Comparison of ENCODE assay signal across 8 cellular contexts in genomic region chr2:234496442-234496834, GRCh38. TPM values are rescaled to one million over a fixed set of nuclear protein-coding genes. Genes with fewer than 3 reads are reported as not detected.
A peak's percentile ranks its signal among the peaks of the same experiment; 100 is the strongest.
DNase-seq lines count a peak whose midpoint lies in the region; ATAC-seq and TF ChIP-seq lines count a peak whose summit lies in the region.

No MANE protein-coding gene starts in this region.

- ATAC-seq in GM19452 (IDR thresholded peaks at IDR 0.05; ENCODE audit: unreplicated experiment) (peak; percentile 49), HG03460 (IDR thresholded peaks at IDR 0.05; ENCODE audit: unreplicated experiment) (peak; percentile 47)

- DNase-seq in CD14-positive monocyte (ENCODE audit: low spot score) (no peak), T-helper 1 cell (peak in 4 of 5 donors; percentile 15 to 80 (median 47)), choroid plexus epithelial cell (ENCODE audit: low read depth) (peak; percentile 43), lower leg skin (ENCODE audit: low spot score in 2 of 2) (no peak), type B pancreatic cell (ENCODE audit: extremely low spot score, unreplicated experiment) (no peak), MV-4-11 (lab: John Stamatoyannopoulos, UW) (no peak)

- WGBS in lower leg skin, 2 donors = 0% methylated on average over 9 to 22 of the region's 57 CpGs

- peaks cover 32 to 43% (median 35%) of the 10 kb centered on the region in 3 donors for H3K27me3 Mint-ChIP-seq in CD14-positive monocyte (ENCODE audit: low read depth in 3 of 3)
- peaks cover 12% of the 10 kb centered on the region for H3K27me3 Mint-ChIP-seq in type B pancreatic cell

- peaks cover 5 to 23% of the 10 kb centered on the region in 2 donors for H3K36me3 Mint-ChIP-seq in CD14-positive monocyte
- peaks cover 25% of the 10 kb centered on the region for H3K36me3 Mint-ChIP-seq in type B pancreatic cell

- H3K4me3 ChIP-seq in choroid plexus epithelial cell (ENCODE audit: low read depth, low read length) (peak overlapping the region; percentile 79), lower leg skin (ENCODE audit: low read depth, poor library complexity, severe bottlenecking) (peak overlapping the region; percentile 49)

- peaks cover 30% of the 10 kb centered on the region for H3K4me1 Mint-ChIP-seq in CD14-positive monocyte
- peaks cover 22% of the 10 kb centered on the region for H3K4me1 Mint-ChIP-seq in type B pancreatic cell (ENCODE audit: unreplicated experiment)

- H3K4me3 Mint-ChIP-seq in CD14-positive monocyte (peak overlapping the region; percentile 99), type B pancreatic cell (peak overlapping the region; percentile 98)

- intact Hi-C loops in CD14-positive monocyte (cut with micrococcal nuclease) = loop anchor here (1.0 to 10.0 kb wide), 4 partner anchors 72 to 642 kb away; partner anchors contain the start of gene HJURP (in 1 of the 2)
- intact Hi-C loops in lower leg skin (cut with DNase I; ENCODE audit: low total_unique reads) = loop anchor here (5.0 kb wide), 1 partner anchor 359 kb away; no protein-coding TSS in a partner anchor

- TF ChIP-seq POLR2A in lower leg skin (IDR thresholded peaks at IDR 0.05) = no peak

- H3K27ac Mint-ChIP-seq in CD14-positive monocyte = peak overlapping the region in 6 of 7 donors; percentile 18 to 94 (median 87)
- H3K27ac Mint-ChIP-seq in type B pancreatic cell = peak overlapping the region; percentile 89

- peaks cover 2 to 17% (median 9%) of the 10 kb centered on the region in 7 donors for H3K9me3 Mint-ChIP-seq in CD14-positive monocyte
- no peaks in the 10 kb centered on the region for H3K9me3 Mint-ChIP-seq in type B pancreatic cell

- TF ChIP-seq CTCF in CD14-positive monocyte (IDR thresholded peaks at IDR 0.05) (no peak), choroid plexus epithelial cell (conservative IDR thresholded peaks at IDR 0.05; ENCODE audit: low read depth, low read length) (no peak), lower leg skin (IDR thresholded peaks at IDR 0.05) (no peak), type B pancreatic cell (conservative IDR thresholded peaks at IDR 0.05) (no peak)

RNA-seq across cellular contexts. Expression of gene ARL4C, which starts 0.4 kb away (rescaled TPM):
- polyA plus RNA-seq in CD14-positive monocyte = 1 to 10 TPM; 4.0 to 6.4 TPM
- total RNA-seq in lower leg skin = 10 to 100 TPM; 20.5 to 62.7 (median 47.0) TPM
- total RNA-seq in type B pancreatic cell (ENCODE audit: low replicate concordance) = 72.1 and 122 TPM in 2 replicates

Comparison
In these comparisons a context has a peak if more than half of its experiments do, and no peak if none do; other contexts are left out.
1. DNase-seq: peak in T-helper 1 cell (4 of 5) and choroid plexus epithelial cell (single experiment); none in CD14-positive monocyte (single experiment), lower leg skin (0 of 2), type B pancreatic cell (single experiment) and MV-4-11 (single experiment).